ENCODE assay signal across 12 cellular contexts in the genomic region with DNA sequence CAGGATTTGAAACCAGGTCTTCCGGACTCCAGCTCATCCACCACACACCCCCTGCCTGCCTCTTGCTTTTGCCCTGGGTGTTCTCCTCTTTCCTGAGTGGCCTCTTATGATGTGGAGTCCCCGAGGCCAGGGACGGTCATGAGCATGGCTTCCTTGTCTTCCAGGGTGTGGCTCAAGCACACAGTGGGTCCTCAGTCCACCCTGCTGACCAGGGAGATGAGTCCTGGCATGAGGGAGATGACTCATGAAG. TPM values are rescaled to one million over a fixed set of nuclear protein-coding genes. Genes with fewer than 3 reads are reported as not detected.
DNase-seq lines count a peak whose midpoint lies in the region; ATAC-seq and TF ChIP-seq lines count a peak whose summit lies in the region.
"Had no signal": no experiment of that assay in that cellular context is flagged by ENCODE, and none has a peak within 500 bp of the region (broad histone marks: within the 10 kb centered on the region; RNA-seq: fewer than 3 reads in every experiment).

No MANE protein-coding gene starts in this region.

- H3K9me3 ChIP-seq in cardiac muscle cell (ENCODE audit: low read depth) (no peaks in the 10 kb centered on the region), heart right ventricle (no peaks in the 10 kb centered on the region), SK-N-MC (ENCODE audit: low read depth, low read length) (no peaks in the 10 kb centered on the region), upper lobe of right lung (no peaks in the 10 kb centered on the region), body of pancreas (no peaks in the 10 kb centered on the region), transverse colon (no peaks in the 10 kb centered on the region)

- TF ChIP-seq EP300 in transverse colon (IDR thresholded peaks at IDR 0.05; ENCODE audit: low read depth) = no peak

- H3K4me1 Mint-ChIP-seq in glutamatergic neuron (ENCODE audit: low read depth, unreplicated experiment) = peaks cover 32% of the 10 kb centered on the region

- peaks cover 18% of the 10 kb centered on the region for H3K9me3 Mint-ChIP-seq in glutamatergic neuron (ENCODE audit: unreplicated experiment)

- TF ChIP-seq POLR2A in body of pancreas (IDR thresholded peaks at IDR 0.05) (no peak), transverse colon (IDR thresholded peaks at IDR 0.05) (no peak)

- H3K27ac ChIP-seq in cardiac muscle cell (peak overlapping the region; percentile 76), heart right ventricle (peak overlapping the region in 1 of 10 donors; percentile 99), SK-N-MC (peak overlapping the region; percentile 98; the same call in 1 of the 2 replicates), upper lobe of right lung (peak overlapping the region; percentile 89), body of pancreas (peak overlapping the region in 1 of 4 donors; percentile 84), transverse colon (no peak overlapping the region)

- DNase-seq in cardiac muscle cell (ENCODE audit: low read depth in 1 of 2, low spot score in 1 of 2) (no peak), heart right ventricle (no peak), SK-N-MC (ENCODE audit: low read depth, low spot score) (no peak), glutamatergic neuron (no peak), upper lobe of right lung (no peak), body of pancreas (no peak), transverse colon (no peak)
- DNase-seq: activated gamma-delta T cell, C1 segment of cervical spinal cord, NCI-H1092, T1000 had no signal

- TF ChIP-seq CTCF in cardiac muscle cell (IDR thresholded peaks at IDR 0.05; ENCODE audit: low read depth, low read length) = no peak
- no peak for TF ChIP-seq CTCF in heart right ventricle (IDR thresholded peaks at IDR 0.05)
- TF ChIP-seq CTCF in glutamatergic neuron (IDR thresholded peaks at IDR 0.05; ENCODE audit: partially characterized antibody, unreplicated experiment) = no peak
- TF ChIP-seq CTCF in upper lobe of right lung (IDR thresholded peaks at IDR 0.05) = no peak
- no peak for TF ChIP-seq CTCF in body of pancreas (IDR thresholded peaks at IDR 0.05)
- TF ChIP-seq CTCF in transverse colon (IDR thresholded peaks at IDR 0.05) = no peak

- H3K4me3 Mint-ChIP-seq in glutamatergic neuron (ENCODE audit: unreplicated experiment) = peak overlapping the region; percentile 67

- in situ Hi-C loops in transverse colon (cut with MboI; ENCODE audit: low pct_ligation_motif_present in 1 of 4, low pct_unique_long_range_greater_than_20kb in 1 of 4, low sequenced_read_pairs in 3 of 4) = no loop called here

- no peak overlapping the region for H3K4me3 ChIP-seq in cardiac muscle cell
- H3K4me3 ChIP-seq in heart right ventricle = no peak overlapping the region
- H3K4me3 ChIP-seq in SK-N-MC = no peak overlapping the region
- no peak overlapping the region for H3K4me3 ChIP-seq in upper lobe of right lung
- no peak overlapping the region for H3K4me3 ChIP-seq in body of pancreas
- no peak overlapping the region for H3K4me3 ChIP-seq in transverse colon

- peaks cover 15% of the 10 kb centered on the region for H3K27me3 Mint-ChIP-seq in glutamatergic neuron (ENCODE audit: unreplicated experiment)

- peak overlapping the region; percentile 99 for H3K27ac Mint-ChIP-seq in glutamatergic neuron (ENCODE audit: unreplicated experiment)

- no peak for ATAC-seq in heart right ventricle
- ATAC-seq in upper lobe of right lung = no peak
- no peak for ATAC-seq in body of pancreas
- no peak for ATAC-seq in HG03432 (IDR thresholded peaks at IDR 0.05; ENCODE audit: unreplicated experiment)

- intact Hi-C loops in heart right ventricle (cut with DNase I) = loop anchor here in 2 of 10 donors (5.0 to 10.0 kb wide), 2 partner anchors 45 to 97 kb away; no protein-coding TSS in a partner anchor
- intact Hi-C loops in upper lobe of right lung (cut with DNase I) = loop anchor here (10.0 kb wide), 1 partner anchor 97 kb away; no protein-coding TSS in a partner anchor
- intact Hi-C loops in body of pancreas (cut with DNase I) = no loop called here
- intact Hi-C loops in transverse colon (cut with DNase I; ENCODE audit: low total_unique reads) = no loop called here

- no peak overlapping the region for H3K9ac ChIP-seq in SK-N-MC (ENCODE audit: insufficient read length)

- H3K4me1 ChIP-seq in cardiac muscle cell (ENCODE audit: low read depth) (peaks cover 47% of the 10 kb centered on the region), heart right ventricle (peaks cover 33 to 90% (median 70%) of the 10 kb centered on the region in 9 donors), upper lobe of right lung (peaks cover 72% of the 10 kb centered on the region), body of pancreas (peaks cover 62% of the 10 kb centered on the region), transverse colon (peaks cover 23 to 51% (median 41%) of the 10 kb centered on the region in 4 donors)

- H3K36me3 ChIP-seq in cardiac muscle cell (no peaks in the 10 kb centered on the region), heart right ventricle (no peaks in the 10 kb centered on the region), SK-N-MC (ENCODE audit: insufficient read depth, low read length) (no peaks in the 10 kb centered on the region), upper lobe of right lung (no peaks in the 10 kb centered on the region), body of pancreas (replicated peaks in 1 of 2; ENCODE audit: insufficient read depth in 1 of 2, low read depth in 2 of 2) (no peaks in the 10 kb centered on the region), transverse colon (no peaks in the 10 kb centered on the region)

- no peaks in the 10 kb centered on the region for H3K36me3 Mint-ChIP-seq in glutamatergic neuron (ENCODE audit: unreplicated experiment)

- WGBS in heart right ventricle, 2 donors = 76 to 92% methylated on average over 3 of the region's 3 CpGs
- 86 to 96% methylated on average over 3 of the region's 3 CpGs for WGBS in body of pancreas, 2 donors
- WGBS in transverse colon (ENCODE audit: low coverage in 1 of 2), 2 donors = 91% methylated on average over 3 of the region's 3 CpGs; no CpG with 5 or more reads in 1 of the 2 donors

- H3K27me3 ChIP-seq in cardiac muscle cell (no peaks in the 10 kb centered on the region), heart right ventricle (no peaks in the 10 kb centered on the region), upper lobe of right lung (no peaks in the 10 kb centered on the region), body of pancreas (no peaks in the 10 kb centered on the region), transverse colon (no peaks in the 10 kb centered on the region)

RNA-seq across cellular contexts. Expression of a gene that starts 32.8 kb away (rescaled TPM):
- total RNA-seq in cardiac muscle cell (29.3 and 32.0 TPM in 2 replicates), heart right ventricle (10 to 100 TPM; 24.4 to 32.8 (median 28.9) TPM), glutamatergic neuron (ENCODE audit: unreplicated experiment) (23.0 TPM), upper lobe of right lung (39.9 TPM), body of pancreas (10 to 100 TPM; 19.2 to 24.1 TPM), transverse colon (10 to 100 TPM; 33.7 to 69.2 (median 38.0) TPM)
- polyA plus RNA-seq in cardiac muscle cell (23.8 and 34.2 TPM in 2 replicates), heart right ventricle (10 to 100 TPM; 22.6 to 27.5 TPM)

RNA-seq across cellular contexts. Expression of a gene that starts 48.2 kb away (rescaled TPM):
- total RNA-seq in cardiac muscle cell = 213 and 227 TPM in 2 replicates
- 210 and 276 TPM in 2 replicates for polyA plus RNA-seq in cardiac muscle cell
- 100 to 1,000 TPM in 1 of 10 donors, 10 to 100 TPM in 9; 13.6 to 102 (median 30.2) TPM for total RNA-seq in heart right ventricle
- polyA plus RNA-seq in heart right ventricle = 100 to 1,000 TPM in 1 of 2 donors, 10 to 100 TPM in 1; 64.7 to 135 TPM
- total RNA-seq in glutamatergic neuron (ENCODE audit: unreplicated experiment) = 153 TPM
- 200 TPM for total RNA-seq in upper lobe of right lung
- total RNA-seq in body of pancreas = 100 to 1,000 TPM; 238 to 269 TPM
- 100 to 1,000 TPM in 3 of 4 donors, 10 to 100 TPM in 1; 64.5 to 356 (median 150) TPM for total RNA-seq in transverse colon

Comparison
In these comparisons a context has a peak if more than half of its experiments do, and no peak if none do; other contexts are left out.
1. H3K27ac ChIP-seq: peak in cardiac muscle cell (single experiment), SK-N-MC (single experiment) and upper lobe of right lung (single experiment); none in transverse colon (0 of 4).